In genomic region chr1:239370869-239371268, GRCh38 we compare ENCODE assay signal across 1 cellular context. TPM values are rescaled to one million over a fixed set of nuclear protein-coding genes. Genes with fewer than 3 reads are reported as not detected.
"Had no signal": no experiment of that assay in that cellular context is flagged by ENCODE, and none has a peak within 500 bp of the region (broad histone marks: within the 10 kb centered on the region; RNA-seq: fewer than 3 reads in every experiment).

No MANE protein-coding gene starts in this region.

RNA-seq across cellular contexts. Expression of gene CHRM3, which starts 15.5 kb away (rescaled TPM):
- polyA plus RNA-seq: GM23248 had no signal
